Comparison of ENCODE assay signal across 13 cellular contexts in genomic region chr12:59005195-59005961, GRCh38.
DNase-seq lines count a peak whose midpoint lies in the region.
"Had no signal": no experiment of that assay in that cellular context is flagged by ENCODE, and none has a peak within 500 bp of the region (broad histone marks: within the 10 kb centered on the region; RNA-seq: fewer than 3 reads in every experiment).

No MANE protein-coding gene starts in this region.

- CTCF ChIA-PET in CD4-positive, alpha-beta memory T cell (lab: Charles Lee; ENCODE audit: partially characterized antibody): no interaction called here

- H3K9me3 Mint-ChIP-seq in CD4-positive, alpha-beta memory T cell: peaks cover 0 to 4% (median under 1%) of the 10 kb centered on the region in 8 donors

- peak; percentile 39 for DNase-seq in GM03348 (ENCODE audit: low spot score)
- DNase-seq in SJSA1 (ENCODE audit: low read depth in 1 of 2, low spot score in 2 of 2): peak; percentile 46 to 67
- peak; percentile 90 for DNase-seq in fibroblast of the conjunctiva (ENCODE audit: low read depth)
- DNase-seq in smooth muscle cell of the brain vasculature (ENCODE audit: low read depth, low spot score): peak; percentile 37
- no peak for DNase-seq in SJCRH30
- no peak for DNase-seq in CD4-positive, alpha-beta memory T cell
- DNase-seq in NCI-H345 treated with DMSO at 0.1 percent for 48 hours (lab: John Stamatoyannopoulos, UW; ENCODE audit: unreplicated experiment): no peak
- DNase-seq: activated CD8-positive, alpha-beta memory T cell treated with anti-CD3 and anti-CD28 coated beads for 24 hours; effector CD8-positive, alpha-beta T cell; GDM1; kidney; WERI-Rb-1 had no signal

- H3K27me3 ChIP-seq in SJSA1 (replicated peaks) (no peaks in the 10 kb centered on the region), SJCRH30 (no peaks in the 10 kb centered on the region)
- H3K27me3 ChIP-seq in CD4-positive, alpha-beta memory T cell (ENCODE audit: insufficient read depth, low read length): no peaks in the 10 kb centered on the region

- H3K4me1 ChIP-seq in SJSA1 (replicated peaks): peaks cover 26% of the 10 kb centered on the region
- H3K4me1 ChIP-seq in SJCRH30: peaks cover 6% of the 10 kb centered on the region; the same call in 1 of the 2 replicates
- H3K4me1 ChIP-seq in CD4-positive, alpha-beta memory T cell (ENCODE audit: insufficient read depth, low read length): no peaks in the 10 kb centered on the region
- H3K4me1 ChIP-seq: prostate gland had no signal

- no peaks in the 10 kb centered on the region for H3K4me1 Mint-ChIP-seq in CD4-positive, alpha-beta memory T cell

- no peak overlapping the region for H3K27ac Mint-ChIP-seq in CD4-positive, alpha-beta memory T cell

- no peak overlapping the region for H3K4me3 Mint-ChIP-seq in CD4-positive, alpha-beta memory T cell

- H3K36me3 ChIP-seq in SJSA1 (no peaks in the 10 kb centered on the region), SJCRH30 (no peaks in the 10 kb centered on the region)
- no peaks in the 10 kb centered on the region for H3K36me3 ChIP-seq in CD4-positive, alpha-beta memory T cell (ENCODE audit: insufficient read depth, low read length)
- H3K36me3 ChIP-seq: prostate gland, WERI-Rb-1 had no signal

- no peaks in the 10 kb centered on the region for H3K36me3 Mint-ChIP-seq in CD4-positive, alpha-beta memory T cell

- no peaks in the 10 kb centered on the region for H3K27me3 Mint-ChIP-seq in CD4-positive, alpha-beta memory T cell

- H3K9me3 ChIP-seq in SJSA1 (replicated peaks): no peaks in the 10 kb centered on the region
- H3K9me3 ChIP-seq in SJCRH30 (replicated peaks): no peaks in the 10 kb centered on the region
- no peaks in the 10 kb centered on the region for H3K9me3 ChIP-seq in CD4-positive, alpha-beta memory T cell (ENCODE audit: control insufficient read depth in 1 of 2, low read length in 2 of 2)
- H3K9me3 ChIP-seq: prostate gland had no signal

- intact Hi-C loops in CD4-positive, alpha-beta memory T cell (cut with micrococcal nuclease): no loop called here

- POLR2A ChIA-PET in CD4-positive, alpha-beta memory T cell (lab: Charles Lee; ENCODE audit: partially characterized antibody): no interaction called here

- H3K27ac ChIP-seq in SJSA1 (peak overlapping the region; percentile 47), SJCRH30 (no peak overlapping the region)
- H3K27ac ChIP-seq in CD4-positive, alpha-beta memory T cell (ENCODE audit: low read depth, low read length): no peak overlapping the region
- H3K27ac ChIP-seq: prostate gland, WERI-Rb-1 had no signal

- H3K4me3 ChIP-seq in SJSA1: no peak overlapping the region
- no peak overlapping the region for H3K4me3 ChIP-seq in SJCRH30
- H3K4me3 ChIP-seq in CD4-positive, alpha-beta memory T cell (ENCODE audit: low read length in 2 of 2): no peak overlapping the region
- H3K4me3 ChIP-seq: prostate gland had no signal

Comparison
In these comparisons a context has a peak if more than half of its experiments do, and no peak if none do; other contexts are left out.
1. DNase-seq: peak in GM03348 (single experiment), SJSA1 (2 of 2), fibroblast of the conjunctiva (single experiment) and smooth muscle cell of the brain vasculature (single experiment); none in SJCRH30 (0 of 2), CD4-positive, alpha-beta memory T cell (0 of 5) and NCI-H345 treated with DMSO at 0.1 percent for 48 hours (single experiment).